In the genomic region with DNA sequence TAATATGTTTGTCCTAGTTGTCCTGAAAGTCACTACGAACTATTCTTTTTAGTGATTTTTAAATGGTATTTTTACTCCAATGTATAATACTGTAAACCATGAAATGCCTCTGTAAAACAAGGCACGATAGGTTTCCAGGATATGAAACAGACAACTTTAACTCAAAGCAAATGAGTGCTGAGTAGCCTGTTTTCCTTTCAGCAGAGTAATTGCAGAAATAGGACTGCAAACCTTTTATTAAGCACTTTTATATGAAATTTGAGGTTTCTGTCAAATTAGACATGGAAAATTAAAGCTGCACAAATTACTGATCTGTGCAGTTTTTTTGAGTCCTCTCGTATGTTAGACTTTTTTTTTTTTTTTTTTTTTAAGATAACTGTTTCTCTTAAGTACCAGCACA, we compare ENCODE assay signal across 28 cellular contexts. TPM values are rescaled to one million over a fixed set of nuclear protein-coding genes. Genes with fewer than 3 reads are reported as not detected.
A peak's percentile ranks its signal among the peaks of the same experiment; 100 is the strongest.
DNase-seq lines count a peak whose midpoint lies in the region; ATAC-seq and TF ChIP-seq lines count a peak whose summit lies in the region.
"Had no signal": no experiment of that assay in that cellular context is flagged by ENCODE, and none has a peak within 500 bp of the region (broad histone marks: within the 10 kb centered on the region; RNA-seq: fewer than 3 reads in every experiment).

No MANE protein-coding gene starts in this region.

- no peaks in the 10 kb centered on the region for H3K36me3 ChIP-seq in SK-N-MC (ENCODE audit: insufficient read depth, low read length)
- no peaks in the 10 kb centered on the region for H3K36me3 ChIP-seq in hepatocyte (replicated peaks; ENCODE audit: insufficient read depth, low read depth)
- no peaks in the 10 kb centered on the region for H3K36me3 ChIP-seq in MM.1S (replicated peaks; ENCODE audit: insufficient read depth, low read length)
- H3K36me3 ChIP-seq: BLaER1 treated with 17β-estradiol and CSF1 and Interleukin-3, amounts not matched to agents 10 nM and 100 nM; Peyer's patch had no signal

- H3K4me3 Mint-ChIP-seq in CD4-positive, alpha-beta T cell, result no peak overlapping the region
- H3K4me3 Mint-ChIP-seq: CD8-positive, alpha-beta T cell; HFFc6 had no signal

- H3K9me3 Mint-ChIP-seq in CD4-positive, alpha-beta T cell, result no peaks in the 10 kb centered on the region
- H3K9me3 Mint-ChIP-seq: CD8-positive, alpha-beta T cell; HFFc6 had no signal

- H4K20me1 ChIP-seq in hepatocyte (ENCODE audit: insufficient read depth, poor library complexity, severe bottlenecking) (peaks cover 65% of the 10 kb centered on the region), MM.1S (ENCODE audit: insufficient read depth, low read length) (no peaks in the 10 kb centered on the region)

- H2AFZ ChIP-seq in hepatocyte (no peak overlapping the region), MM.1S (ENCODE audit: low read length) (no peak overlapping the region)
- H2AFZ ChIP-seq: GM23248 had no signal

- CTCF ChIA-PET in CD4-positive, alpha-beta T cell (lab: Charles Lee), result no interaction called here
- CTCF ChIA-PET in HEK293T (lab: Yijun Ruan, JAX), result interaction anchor here (0.6 kb wide), 2 partner anchors 85 to 94 kb away, joined by 3 to 5 read pairs; no protein-coding TSS in a partner anchor

- no peaks in the 10 kb centered on the region for H3K9me2 ChIP-seq in hepatocyte (replicated peaks; ENCODE audit: insufficient read depth)
- H3K9me2 ChIP-seq in MM.1S (replicated peaks; ENCODE audit: insufficient read depth, low read length), result no peaks in the 10 kb centered on the region

- H3K9ac ChIP-seq in SK-N-MC (ENCODE audit: insufficient read length) (no peak overlapping the region), MM.1S (ENCODE audit: low read length) (no peak overlapping the region)
- H3K9ac ChIP-seq: BLaER1 treated with 17β-estradiol and CSF1 and Interleukin-3, amounts not matched to agents 10 nM and 100 nM; GM23248 had no signal

- H3K36me3 Mint-ChIP-seq in CD4-positive, alpha-beta T cell (ENCODE audit: low read depth), result no peaks in the 10 kb centered on the region
- H3K36me3 Mint-ChIP-seq: CD8-positive, alpha-beta T cell had no signal

- peak overlapping the region; percentile 60 for H3K4me3 ChIP-seq in SK-N-MC
- no peak overlapping the region for H3K4me3 ChIP-seq in hepatocyte
- no peak overlapping the region for H3K4me3 ChIP-seq in MM.1S (ENCODE audit: low read length)
- H3K4me3 ChIP-seq: BLaER1 treated with 17β-estradiol and CSF1 and Interleukin-3, amounts not matched to agents 10 nM and 100 nM; GM23248; Peyer's patch had no signal

- intact Hi-C loops in CD4-positive, alpha-beta T cell (cut with DNase I, micrococcal nuclease), result no loop called here
- intact Hi-C loops in left cardiac atrium (cut with DNase I), result no loop called here

- no peaks in the 10 kb centered on the region for H3K9me3 ChIP-seq in CD4-positive, alpha-beta T cell (ENCODE audit: control insufficient read depth, low read length)
- no peaks in the 10 kb centered on the region for H3K9me3 ChIP-seq in SK-N-MC (ENCODE audit: low read depth, low read length)
- no peaks in the 10 kb centered on the region for H3K9me3 ChIP-seq in hepatocyte (ENCODE audit: low read depth)
- H3K9me3 ChIP-seq in MM.1S (replicated peaks; ENCODE audit: insufficient read depth, low read length), result no peaks in the 10 kb centered on the region
- H3K9me3 ChIP-seq: Peyer's patch had no signal

- H3K4me1 ChIP-seq in hepatocyte (ENCODE audit: insufficient read depth) (peaks cover 30% of the 10 kb centered on the region), MM.1S (ENCODE audit: low read length) (peaks cover 13% of the 10 kb centered on the region)

- H3K27me3 ChIP-seq in CD4-positive, alpha-beta T cell (ENCODE audit: control insufficient read depth, insufficient read depth, low read length), result no peaks in the 10 kb centered on the region
- H3K27me3 ChIP-seq in hepatocyte, result no peaks in the 10 kb centered on the region
- no peaks in the 10 kb centered on the region for H3K27me3 ChIP-seq in MM.1S (replicated peaks; ENCODE audit: insufficient read depth, low read length)
- H3K27me3 ChIP-seq: BLaER1 treated with 17β-estradiol and CSF1 and Interleukin-3, amounts not matched to agents 10 nM and 100 nM; Peyer's patch had no signal

- H3K4me2 ChIP-seq in hepatocyte, result peak overlapping the region; percentile 26
- H3K4me2 ChIP-seq in MM.1S (ENCODE audit: low read depth, low read length), result no peak overlapping the region
- H3K4me2 ChIP-seq: BLaER1 treated with 17β-estradiol and CSF1 and Interleukin-3, amounts not matched to agents 10 nM and 100 nM had no signal

- ATAC-seq in CD4-positive, alpha-beta T cell (ENCODE audit: poor library complexity), result no peak
- ATAC-seq in HG03378 (IDR thresholded peaks at IDR 0.05; ENCODE audit: unreplicated experiment), result no peak
- no peak for ATAC-seq in left cardiac atrium
- ATAC-seq: CD8-positive, alpha-beta T cell had no signal

- H3K4me1 Mint-ChIP-seq in CD4-positive, alpha-beta T cell (ENCODE audit: low read depth), result peaks cover 84% of the 10 kb centered on the region

- no peak overlapping the region for H3K27ac ChIP-seq in CD4-positive, alpha-beta T cell (ENCODE audit: low read depth, low read length)
- H3K27ac ChIP-seq in SK-N-MC (peak overlapping the region; percentile 65; the same call in 1 of the 2 replicates), hepatocyte (no peak overlapping the region), MM.1S (ENCODE audit: low read length) (no peak overlapping the region)
- H3K27ac ChIP-seq: BLaER1 treated with 17β-estradiol and CSF1 and Interleukin-3, amounts not matched to agents 10 nM and 100 nM; GM23248; Peyer's patch had no signal

- WGBS in hepatocyte (ENCODE audit: low lambda C conversion rate, missing lambda C conversion rate), result 60% methylated on average over 3 of the region's 3 CpGs

- no peak for DNase-seq in CD4-positive, alpha-beta T cell
- DNase-seq in HEK293T (ENCODE audit: extremely low spot score) (no peak), SK-N-MC (ENCODE audit: low read depth, low spot score) (peak; percentile 84), hepatocyte (ENCODE audit: low spot score) (no peak), left cardiac atrium (no peak), MM.1S (no peak), superior temporal gyrus (ENCODE audit: extremely low spot score) (no peak)
- DNase-seq: AML-193; Caco-2; CD8-positive, alpha-beta T cell; EL; GF-D8; GM23248; H7; HFFc6; IMR-90; KG1; NCI-H1092; NCI-H1417 treated with DMSO at 0.1 percent for 48 hours; NCI-H1694 treated with DMSO at 0.1 percent for 48 hours; NCI-H2081; NCI-H2227 treated with DMSO at 0.1 percent for 48 hours; NCI-H526 treated with DMSO at 0.1 percent for 48 hours; OCI-M1; Peyer's patch; SIG-M5 had no signal

- POLR2A ChIA-PET in CD4-positive, alpha-beta T cell (lab: Charles Lee), result no interaction called here
- POLR2A ChIA-PET in HEK293T (lab: Yijun Ruan, JAX), result interaction anchor here (0.7 kb wide), 1 partner anchor 16 kb away, joined by 3 read pairs; a partner anchor contains a TSS

- H3K79me2 ChIP-seq in hepatocyte (peaks cover 97% of the 10 kb centered on the region), MM.1S (ENCODE audit: low read length) (peaks cover 74% of the 10 kb centered on the region)

- H3K27ac Mint-ChIP-seq in CD4-positive, alpha-beta T cell, result peak overlapping the region; percentile 16
- H3K27ac Mint-ChIP-seq: CD8-positive, alpha-beta T cell; HFFc6 had no signal

- no peak for TF ChIP-seq CTCF in CD4-positive, alpha-beta T cell (IDR thresholded peaks at IDR 0.05)
- TF ChIP-seq CTCF in hepatocyte (IDR thresholded peaks at IDR 0.05; ENCODE audit: poor library complexity) (no peak), MM.1S (IDR thresholded peaks at IDR 0.05; ENCODE audit: low read length) (no peak)

- H3K27me3 Mint-ChIP-seq in CD4-positive, alpha-beta T cell, result no peaks in the 10 kb centered on the region

- no peaks in the 10 kb centered on the region for H3F3A ChIP-seq in MM.1S (ENCODE audit: insufficient read depth, low read length)

TF ChIP-seq in HEK293T, 16 proteins besides CTCF, POLR2A, EP300 and RAD21:
- 0 out of 2 replicates have a peak, but pooled peaks have one; percentile 43 for TF ChIP-seq ZNF384 (IDR thresholded peaks at IDR 0.05)
- TF ChIP-seq ARNT (IDR thresholded peaks at IDR 0.05), result no peak

RNA-seq across cellular contexts. Expression of a gene that starts 16.2 kb away (rescaled TPM):
- total RNA-seq in CD4-positive, alpha-beta T cell, result 100 to 1,000 TPM; 282 to 304 TPM
- total RNA-seq in hepatocyte, result 80.9 and 82.8 TPM in 2 replicates
- 55.6 and 61.0 TPM in 2 replicates for polyA plus RNA-seq in hepatocyte
- 100 to 1,000 TPM; 217 to 302 TPM for total RNA-seq in left cardiac atrium
